Comparison of ENCODE assay signal across 18 cellular contexts in genomic region chr4:30294295-30294694, GRCh38.
"Had no signal": no experiment of that assay in that cellular context is flagged by ENCODE, and none has a peak within 500 bp of the region (broad histone marks: within the 10 kb centered on the region; RNA-seq: fewer than 3 reads in every experiment).

No MANE protein-coding gene starts in this region.

- H3K4me2 ChIP-seq: hepatocyte had no signal

- H3K27ac Mint-ChIP-seq: mesothelial cell of epicardium, naive B cell had no signal

- ATAC-seq: foreskin keratinocyte, gastroesophageal sphincter, heart left ventricle, left cardiac atrium, left lung, lower lobe of right lung, mucosa of descending colon had no signal

- H3K79me2 ChIP-seq: hepatocyte had no signal

- H3K4me1 ChIP-seq: esophagus muscularis mucosa, foreskin keratinocyte, gastroesophageal sphincter, heart left ventricle, left lung, lower lobe of right lung had no signal

- H2AFZ ChIP-seq: hepatocyte had no signal

- H3K4me1 Mint-ChIP-seq: mesothelial cell of epicardium, naive B cell had no signal

- H3K27me3 Mint-ChIP-seq: naive B cell had no signal

- H3K9me3 Mint-ChIP-seq: mesothelial cell of epicardium had no signal

- H3K4me3 Mint-ChIP-seq: mesothelial cell of epicardium, naive B cell had no signal

- H3K36me3 ChIP-seq: esophagus muscularis mucosa, gastroesophageal sphincter, heart left ventricle, left lung, lower lobe of right lung had no signal

- H3K9me3 ChIP-seq: esophagus muscularis mucosa, gastroesophageal sphincter, heart left ventricle, left lung, lower lobe of right lung had no signal

- H3K4me3 ChIP-seq: coronary artery, dorsolateral prefrontal cortex, esophagus muscularis mucosa, gastroesophageal sphincter, heart left ventricle, hepatocyte, left lung, lower lobe of right lung, mucosa of descending colon had no signal

- H3K27ac ChIP-seq: coronary artery, dorsolateral prefrontal cortex, esophagus muscularis mucosa, foreskin keratinocyte, gastroesophageal sphincter, heart left ventricle, hepatocyte, left lung, lower lobe of right lung had no signal

- DNase-seq: dermis blood vessel endothelial cell; dorsolateral prefrontal cortex; effector CD4-positive, alpha-beta T cell; effector memory CD4-positive, alpha-beta T cell; foreskin keratinocyte; heart left ventricle; hypothalamus; left cardiac atrium; left lung; lower lobe of right lung; mesenchymal stem cell; mucosa of descending colon; naive B cell had no signal

- H3K27me3 ChIP-seq: dorsolateral prefrontal cortex, esophagus muscularis mucosa, foreskin keratinocyte, gastroesophageal sphincter, heart left ventricle, hepatocyte, left lung had no signal

- H3K36me3 Mint-ChIP-seq: mesothelial cell of epicardium, naive B cell had no signal
